In the genomic region with DNA sequence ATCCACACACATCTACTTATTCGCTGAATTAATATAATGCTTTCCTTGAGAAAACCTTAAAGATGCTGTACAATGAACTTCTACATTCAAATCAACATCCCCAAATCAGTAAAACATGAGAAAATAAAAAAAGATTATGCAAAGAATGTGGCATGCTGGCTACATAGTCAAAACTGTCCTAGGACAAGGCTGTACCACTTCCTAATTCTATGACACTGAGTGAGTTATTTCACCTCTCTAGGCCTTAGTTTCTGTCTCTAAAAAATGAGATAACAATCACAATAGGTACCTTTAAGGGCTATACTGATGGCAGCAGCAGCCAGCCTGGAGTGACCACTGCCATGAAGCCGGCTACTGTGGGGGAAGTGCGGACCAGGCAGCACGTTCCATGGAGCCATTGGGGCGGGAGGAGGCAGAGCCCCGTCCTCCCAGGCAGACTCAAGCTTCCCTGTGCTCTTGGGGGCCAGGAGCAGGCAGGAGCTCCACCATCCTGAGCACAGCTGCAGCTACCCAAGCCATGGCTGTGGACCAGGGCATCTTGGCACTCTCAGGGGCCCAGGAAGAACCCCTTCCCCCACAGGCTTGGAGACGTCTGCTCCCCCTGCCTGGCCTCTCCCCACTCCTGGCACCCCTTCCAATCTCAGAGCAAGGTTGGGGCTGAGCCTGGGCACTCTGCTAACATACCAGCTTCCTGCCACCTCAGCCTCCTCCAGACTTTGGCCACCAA, we compare ENCODE assay signal across 10 cellular contexts.
A peak's percentile ranks its signal among the peaks of the same experiment; 100 is the strongest.
DNase-seq lines count a peak whose midpoint lies in the region; ATAC-seq and TF ChIP-seq lines count a peak whose summit lies in the region.
"Had no signal": no experiment of that assay in that cellular context is flagged by ENCODE, and none has a peak within 500 bp of the region (broad histone marks: within the 10 kb centered on the region; RNA-seq: fewer than 3 reads in every experiment).

No MANE protein-coding gene starts in this region.

- no peaks in the 10 kb centered on the region for H3K9me2 ChIP-seq in PC-9 (ENCODE audit: insufficient read depth)

- H3K9me3 ChIP-seq in mucosa of descending colon (no peaks in the 10 kb centered on the region), PC-9 (ENCODE audit: insufficient read depth, low read depth) (no peaks in the 10 kb centered on the region)

- POLR2A ChIA-PET in PC-9 (lab: Charles Lee; ENCODE audit: unreplicated experiment) = no interaction called here

- H3K4me3 ChIP-seq in H7 (ENCODE audit: insufficient read depth, low read depth, low read length) = no peak overlapping the region
- no peak overlapping the region for H3K4me3 ChIP-seq in mucosa of descending colon
- no peak overlapping the region for H3K4me3 ChIP-seq in PC-9

- H3F3A ChIP-seq in PC-9 (ENCODE audit: insufficient read depth, low read depth) = no peaks in the 10 kb centered on the region

- no peak overlapping the region for H3K4me2 ChIP-seq in PC-9

- H3K4me1 ChIP-seq in mucosa of descending colon (ENCODE audit: low read depth) = no peaks in the 10 kb centered on the region
- H3K4me1 ChIP-seq in PC-9 (replicated peaks; ENCODE audit: insufficient read depth) = no peaks in the 10 kb centered on the region

- intact Hi-C loops in mucosa of descending colon (cut with DNase I, micrococcal nuclease) = no loop called here
- intact Hi-C loops in PC-9 (cut with micrococcal nuclease; ENCODE audit: unreplicated experiment) = no loop called here

- no peak overlapping the region for H3K27ac ChIP-seq in PC-9

- H3K27me3 ChIP-seq in H7 (ENCODE audit: control insufficient read depth, insufficient read depth, low read length) = no peaks in the 10 kb centered on the region
- no peaks in the 10 kb centered on the region for H3K27me3 ChIP-seq in PC-9 (ENCODE audit: insufficient read depth, low read depth)

- H3K79me2 ChIP-seq in PC-9 (ENCODE audit: low read depth) = no peaks in the 10 kb centered on the region

- H3K36me3 ChIP-seq in H7 (replicated peaks; ENCODE audit: control insufficient read depth, insufficient read depth, low read length) (no peaks in the 10 kb centered on the region), mucosa of descending colon (ENCODE audit: low read depth) (no peaks in the 10 kb centered on the region), PC-9 (ENCODE audit: low read depth) (no peaks in the 10 kb centered on the region)

- TF ChIP-seq CTCF in mucosa of descending colon (IDR thresholded peaks at IDR 0.05) (no peak), PC-9 (conservative IDR thresholded peaks at IDR 0.05) (no peak)

- DNase-seq in H7 (peak; percentile 10), mucosa of descending colon (peak in 1 of 3 donors; percentile 40), NCI-H1105 (lab: John Stamatoyannopoulos, UW) (no peak), ureter (ENCODE audit: low spot score) (no peak), PC-9 (no peak)
- DNase-seq in stimulated activated CD4-positive, alpha-beta T cell treated with anti-CD3 and anti-CD28 coated beads, Interleukin-2, amount 100 ng/mL, for 48 hours = no peak
- DNase-seq: activated naive CD4-positive, alpha-beta T cell treated with anti-CD3 and anti-CD28 coated beads, Interleukin-2, amount 10 ng/mL, durations not matched to agents 7 days and 5 days; NCI-H446 had no signal

- ATAC-seq in GM18909 (IDR thresholded peaks at IDR 0.05; ENCODE audit: poor library complexity, unreplicated experiment) (peak; percentile 95), HG03439 (IDR thresholded peaks at IDR 0.05; ENCODE audit: unreplicated experiment) (peak; percentile 95), mucosa of descending colon (peak; percentile 14)

- no TSS peak for BruUV-seq in PC-9 (replicated peaks; lab: Mats Ljungman, UMichigan)

- no peaks in the 10 kb centered on the region for H4K20me1 ChIP-seq in PC-9 (ENCODE audit: insufficient read depth)

- CTCF ChIA-PET in PC-9 (lab: Charles Lee) = no interaction called here

- H2AFZ ChIP-seq in PC-9 = no peak overlapping the region

Comparison
In these comparisons a context has a peak if more than half of its experiments do, and no peak if none do; other contexts are left out.
1. ATAC-seq: peak in every context shown above with its lines; median percentile 95 in GM18909; 95 in HG03439; 14 in mucosa of descending colon.